Comparison of ENCODE assay signal across 17 cellular contexts in genomic region chr2:25481381-25482310, GRCh38.
A peak's percentile ranks its signal among the peaks of the same experiment; 100 is the strongest.
DNase-seq lines count a peak whose midpoint lies in the region; ATAC-seq and TF ChIP-seq lines count a peak whose summit lies in the region.
"Had no signal": no experiment of that assay in that cellular context is flagged by ENCODE, and none has a peak within 500 bp of the region (broad histone marks: within the 10 kb centered on the region; RNA-seq: fewer than 3 reads in every experiment).

No MANE protein-coding gene starts in this region.

- H4K12ac ChIP-seq in trophoblast cell (ENCODE audit: low read depth, low read length), result no peak overlapping the region

- no peaks in the 10 kb centered on the region for H4K20me1 ChIP-seq in OCI-LY7 (ENCODE audit: insufficient read depth, low read length)

- no peak overlapping the region for H3K23ac ChIP-seq in trophoblast cell (ENCODE audit: low read length)

- no peak for ATAC-seq in HG03139 (IDR thresholded peaks at IDR 0.05; ENCODE audit: unreplicated experiment)
- no peak for ATAC-seq in HG03469 (IDR thresholded peaks at IDR 0.05; ENCODE audit: unreplicated experiment)
- ATAC-seq in GM18858 (IDR thresholded peaks at IDR 0.05; ENCODE audit: unreplicated experiment), result no peak

- H3K14ac ChIP-seq in trophoblast cell (ENCODE audit: low read length), result peak overlapping the region; percentile 40

- no peaks in the 10 kb centered on the region for H3K9me2 ChIP-seq in OCI-LY7 (ENCODE audit: insufficient read depth, low read length)

- peaks cover under 1% of the 10 kb centered on the region for H3K9me3 Mint-ChIP-seq in dendritic cell treated with granulocyte-macrophage colony-stimulating factor and Interleukin-4, amounts not matched to agents 40 ng/mL and 50 ng/mL, for 4 days

- H3K18ac ChIP-seq in trophoblast cell (ENCODE audit: low read length), result peak overlapping the region; percentile 67

- peak overlapping the region; percentile 69 for H3K27ac ChIP-seq in OCI-LY7 (ENCODE audit: low read depth, low read length, poor library complexity, severe bottlenecking)
- peak overlapping the region; percentile 49 for H3K27ac ChIP-seq in trophoblast cell (ENCODE audit: low read depth, low read length)
- H3K27ac ChIP-seq: C4-2B had no signal

- peak overlapping the region; percentile 68 for H2AFZ ChIP-seq in OCI-LY7 (ENCODE audit: low read length)
- H2AFZ ChIP-seq in trophoblast cell (ENCODE audit: insufficient read depth, low read length, poor library complexity), result no peak overlapping the region

- no CpG with 5 or more reads among the region's 4 CpGs for WGBS in trophoblast cell (ENCODE audit: extremely low coverage, insufficient coverage, insufficient read length)

- H3K9me3 ChIP-seq in OCI-LY7 (ENCODE audit: low read length) (no peaks in the 10 kb centered on the region), trophoblast cell (ENCODE audit: insufficient read depth, low read depth, low read length) (no peaks in the 10 kb centered on the region)
- H3K9me3 ChIP-seq: MG63 had no signal

- no peaks in the 10 kb centered on the region for H3K36me3 ChIP-seq in OCI-LY7 (ENCODE audit: insufficient read depth, low read length)
- no peaks in the 10 kb centered on the region for H3K36me3 ChIP-seq in trophoblast cell (ENCODE audit: control insufficient read depth in 1 of 2, insufficient read depth in 2 of 2, low read length in 2 of 2)
- H3K36me3 ChIP-seq: MG63 had no signal

- peaks cover 23% of the 10 kb centered on the region for H3K4me1 Mint-ChIP-seq in dendritic cell treated with granulocyte-macrophage colony-stimulating factor and Interleukin-4, amounts not matched to agents 40 ng/mL and 50 ng/mL, for 4 days (ENCODE audit: low read depth)
- H3K4me1 Mint-ChIP-seq: H9 had no signal

- CTCF ChIA-PET in OCI-LY7 (lab: Charles Lee; ENCODE audit: unreplicated experiment), result no interaction called here

- POLR2A ChIA-PET in OCI-LY7 (lab: Charles Lee), result interaction anchor here (0.6 to 1.3 kb wide), 12 partner anchors 9 to 100 kb away, joined by 3 to 7 read pairs (median 3); no protein-coding TSS in a partner anchor

- H3K4me3 Mint-ChIP-seq in dendritic cell treated with granulocyte-macrophage colony-stimulating factor and Interleukin-4, amounts not matched to agents 40 ng/mL and 50 ng/mL, for 4 days, result no peak overlapping the region
- H3K4me3 Mint-ChIP-seq: H9 had no signal

- DNase-seq in ELR (ENCODE audit: low read depth) (peak; percentile 56), OCI-LY7 (ENCODE audit: low spot score) (no peak), trophoblast cell (peak; percentile 90 to 95), NK-92 (lab: John Stamatoyannopoulos, UW; ENCODE audit: unreplicated experiment) (no peak)
- DNase-seq: GDM1; H9; head of caudate nucleus; left colon; MG63; retina; stimulated activated CD4-positive, alpha-beta T cell treated with anti-CD3 and anti-CD28 coated beads, Interleukin-2, amount 100 ng/mL, for 48 hours; stimulated activated naive CD4-positive, alpha-beta T cell had no signal

- peak overlapping the region; percentile 30 for H3K4me3 ChIP-seq in OCI-LY7 (ENCODE audit: low read depth, low read length, poor library complexity, severe bottlenecking)
- H3K4me3 ChIP-seq in trophoblast cell (ENCODE audit: low read depth, low read length), result no peak overlapping the region
- H3K4me3 ChIP-seq: MG63 had no signal

- BruUV-seq in OCI-LY7 (replicated peaks; lab: Mats Ljungman, UMichigan), result no TSS peak

- intact Hi-C loops in OCI-LY7 (cut with micrococcal nuclease; ENCODE audit: unreplicated experiment), result loop anchor here (1.0 to 5.0 kb wide), 3 partner anchors 41 to 79 kb away; no protein-coding TSS in a partner anchor
- intact Hi-C loops in dendritic cell treated with granulocyte-macrophage colony-stimulating factor and Interleukin-4, amounts not matched to agents 40 ng/mL and 50 ng/mL, for 4 days (cut with micrococcal nuclease), result no loop called here

- TF ChIP-seq CTCF in OCI-LY7 (conservative IDR thresholded peaks at IDR 0.05; ENCODE audit: low read length), result no peak

- no peaks in the 10 kb centered on the region for H3K27me3 ChIP-seq in trophoblast cell (ENCODE audit: insufficient read depth, low read length)
- H3K27me3 ChIP-seq: MG63 had no signal

- H2BK120ac ChIP-seq in trophoblast cell (ENCODE audit: insufficient read depth, low read length, poor library complexity), result peak overlapping the region; percentile 85

- peak overlapping the region; percentile 69 for H3K27ac Mint-ChIP-seq in dendritic cell treated with granulocyte-macrophage colony-stimulating factor and Interleukin-4, amounts not matched to agents 40 ng/mL and 50 ng/mL, for 4 days
- H3K27ac Mint-ChIP-seq: H9 had no signal

- peaks cover 42% of the 10 kb centered on the region for H3K4me1 ChIP-seq in OCI-LY7 (ENCODE audit: insufficient read depth, low read length, poor library complexity, severe bottlenecking)
- H3K4me1 ChIP-seq in trophoblast cell (ENCODE audit: control insufficient read depth in 1 of 2, insufficient read depth in 2 of 2, low read length in 2 of 2), result peaks cover 16 to 22% of the 10 kb centered on the region in 2 experiments

- peak overlapping the region; percentile 90 for H2BK5ac ChIP-seq in trophoblast cell (ENCODE audit: low read depth, low read length, poor library complexity)

- H4K8ac ChIP-seq in trophoblast cell (ENCODE audit: low read depth, low read length), result no peak overlapping the region

- H3K79me2 ChIP-seq in OCI-LY7 (ENCODE audit: insufficient read depth, low read depth, low read length), result no peaks in the 10 kb centered on the region
- peaks cover 2% of the 10 kb centered on the region for H3K79me2 ChIP-seq in trophoblast cell (ENCODE audit: control insufficient read depth, insufficient read depth, low read length, poor library complexity)

- no peak overlapping the region for H3K9ac ChIP-seq in trophoblast cell (ENCODE audit: low read length)

- no peaks in the 10 kb centered on the region for H3K27me3 Mint-ChIP-seq in dendritic cell treated with granulocyte-macrophage colony-stimulating factor and Interleukin-4, amounts not matched to agents 40 ng/mL and 50 ng/mL, for 4 days

- no peaks in the 10 kb centered on the region for H3K36me3 Mint-ChIP-seq in dendritic cell treated with granulocyte-macrophage colony-stimulating factor and Interleukin-4, amounts not matched to agents 40 ng/mL and 50 ng/mL, for 4 days (ENCODE audit: low read depth)

- peak overlapping the region; percentile 79 for H2AK5ac ChIP-seq in trophoblast cell (ENCODE audit: low read length)

- peak overlapping the region; percentile 88 for H2BK12ac ChIP-seq in trophoblast cell (ENCODE audit: low read length)

- peaks cover 18% of the 10 kb centered on the region for H3K79me1 ChIP-seq in trophoblast cell (ENCODE audit: low read length)

- H3K4me2 ChIP-seq in OCI-LY7 (ENCODE audit: low read length) (peak overlapping the region; percentile 66), trophoblast cell (ENCODE audit: low read length) (peak overlapping the region; percentile 3)

- H4K91ac ChIP-seq in trophoblast cell (ENCODE audit: low read depth, low read length), result peak overlapping the region; percentile 90

- peak overlapping the region; percentile 33 for H3K4ac ChIP-seq in trophoblast cell (ENCODE audit: low read depth, low read length)

Comparison
In these comparisons a context has a peak if more than half of its experiments do, and no peak if none do; other contexts are left out.
1. DNase-seq: peak in ELR (single experiment) and trophoblast cell (2 of 2); none in OCI-LY7 (single experiment) and NK-92 (single experiment).